8 cellular contexts compared by ENCODE assay signal in genomic region chr7:92641921-92642511, GRCh38. TPM values are rescaled to one million over a fixed set of nuclear protein-coding genes. Genes with fewer than 3 reads are reported as not detected.
DNase-seq lines count a peak whose midpoint lies in the region; ATAC-seq and TF ChIP-seq lines count a peak whose summit lies in the region.

No MANE protein-coding gene starts in this region.

- no peaks in the 10 kb centered on the region for H3K36me3 ChIP-seq in CD8-positive, alpha-beta T cell (ENCODE audit: insufficient read depth, low read length)
- H3K36me3 ChIP-seq in gastrocnemius medialis, result no peaks in the 10 kb centered on the region

- no peak for TF ChIP-seq CTCF in CD8-positive, alpha-beta T cell (IDR thresholded peaks at IDR 0.05)
- no peak for TF ChIP-seq CTCF in gastrocnemius medialis (IDR thresholded peaks at IDR 0.05 in 4 of 5, conservative IDR thresholded peaks at IDR 0.05 in 1 of 5)

- peak; percentile 67 for ATAC-seq in CD8-positive, alpha-beta T cell
- ATAC-seq in GM21515 (IDR thresholded peaks at IDR 0.05; ENCODE audit: unreplicated experiment) (peak; percentile 78), gastrocnemius medialis (no peak)

- intact Hi-C loops in CD8-positive, alpha-beta T cell (cut with DNase I, micrococcal nuclease), result no loop called here
- intact Hi-C loops in gastrocnemius medialis (cut with DNase I; ENCODE audit: low total_unique reads), result no loop called here

- peaks cover 39% of the 10 kb centered on the region for H3K4me1 Mint-ChIP-seq in CD8-positive, alpha-beta T cell (ENCODE audit: low read depth)
- H3K4me1 Mint-ChIP-seq in IgD-negative memory B cell, result peaks cover 12 to 24% (median 21%) of the 10 kb centered on the region in 3 donors

- CTCF ChIA-PET in CD8-positive, alpha-beta T cell (lab: Charles Lee), result interaction anchor here (1.0 to 1.8 kb wide), 2 partner anchors 21 to 43 kb away, joined by 3 to 6 read pairs; no protein-coding TSS in a partner anchor

- H3K4me1 ChIP-seq in CD8-positive, alpha-beta T cell (ENCODE audit: insufficient read depth, low read length), result peaks cover 27% of the 10 kb centered on the region
- peaks cover 0 to 10% of the 10 kb centered on the region in 2 donors for H3K4me1 ChIP-seq in gastrocnemius medialis

- no peak overlapping the region for H3K27ac ChIP-seq in CD8-positive, alpha-beta T cell (ENCODE audit: low read depth, low read length)
- H3K27ac ChIP-seq in gastrocnemius medialis, result no peak overlapping the region

- in situ Hi-C loops in gastrocnemius medialis (cut with MboI; ENCODE audit: low sequenced_read_pairs in 4 of 4), result no loop called here

- H3K4me3 Mint-ChIP-seq in CD8-positive, alpha-beta T cell, result no peak overlapping the region
- H3K4me3 Mint-ChIP-seq in IgD-negative memory B cell, result peak overlapping the region in 2 of 4 donors; percentile 31 to 47

- H3K4me3 ChIP-seq in CD8-positive, alpha-beta T cell (ENCODE audit: low read depth, low read length), result no peak overlapping the region
- no peak overlapping the region for H3K4me3 ChIP-seq in gastrocnemius medialis

- peak overlapping the region; percentile 71 for H3K27ac Mint-ChIP-seq in CD8-positive, alpha-beta T cell
- H3K27ac Mint-ChIP-seq in IgD-negative memory B cell, result peak overlapping the region in 2 of 3 donors; percentile 54 to 60

- POLR2A ChIA-PET in CD8-positive, alpha-beta T cell (lab: Charles Lee), result no interaction called here

- no peaks in the 10 kb centered on the region for H3K27me3 Mint-ChIP-seq in CD8-positive, alpha-beta T cell (ENCODE audit: low read depth)
- no peaks in the 10 kb centered on the region for H3K27me3 Mint-ChIP-seq in IgD-negative memory B cell

- DNase-seq in CD8-positive, alpha-beta T cell, result peak in 5 of 7 experiments; percentile 10 to 37 (median 15)
- DNase-seq in activated CD8-positive, alpha-beta memory T cell treated with anti-CD3 and anti-CD28 coated beads, Interleukin-2, amount 50 U/mL, for 4 hours, result peak; percentile 50
- DNase-seq in kidney tubule cell (ENCODE audit: low spot score) (peak; percentile 99), NCI-H526 (lab: John Stamatoyannopoulos, UW) (no peak), gastrocnemius medialis (no peak), DMS 273 treated with DMSO at 0.1 percent for 48 hours (lab: John Stamatoyannopoulos, UW) (no peak)

- no peaks in the 10 kb centered on the region for H3K9me3 ChIP-seq in CD8-positive, alpha-beta T cell (ENCODE audit: low read length)
- no peaks in the 10 kb centered on the region for H3K9me3 ChIP-seq in gastrocnemius medialis

- H3K27me3 ChIP-seq in CD8-positive, alpha-beta T cell (ENCODE audit: insufficient read depth, low read length), result no peaks in the 10 kb centered on the region
- no peaks in the 10 kb centered on the region for H3K27me3 ChIP-seq in gastrocnemius medialis

- peaks cover 2% of the 10 kb centered on the region for H3K36me3 Mint-ChIP-seq in CD8-positive, alpha-beta T cell
- H3K36me3 Mint-ChIP-seq in IgD-negative memory B cell, result peaks cover under 1% of the 10 kb centered on the region

- H3K9me3 Mint-ChIP-seq in CD8-positive, alpha-beta T cell, result no peaks in the 10 kb centered on the region
- H3K9me3 Mint-ChIP-seq in IgD-negative memory B cell, result no peaks in the 10 kb centered on the region

- TF ChIP-seq POLR2A in gastrocnemius medialis (IDR thresholded peaks at IDR 0.05), result no peak

RNA-seq across cellular contexts. Expression of gene FAM133B, which starts 51.8 kb away (rescaled TPM):
- 10 to 100 TPM; 83.0 to 85.1 TPM for total RNA-seq in CD8-positive, alpha-beta T cell
- 30.9 TPM for polyA plus RNA-seq in IgD-negative memory B cell
- total RNA-seq in gastrocnemius medialis, result 10 to 100 TPM; 10.8 to 14.9 (median 12.6) TPM

Comparison
In these comparisons a context has a peak if more than half of its experiments do, and no peak if none do; other contexts are left out.
1. ATAC-seq: peak in CD8-positive, alpha-beta T cell (single experiment) and GM21515 (single experiment); none in gastrocnemius medialis (0 of 2).
2. DNase-seq: peak in CD8-positive, alpha-beta T cell (5 of 7), activated CD8-positive, alpha-beta memory T cell treated with anti-CD3 and anti-CD28 coated beads, Interleukin-2, amount 50 U/mL, for 4 hours (single experiment) and kidney tubule cell (single experiment); none in NCI-H526 (0 of 2), gastrocnemius medialis (0 of 2) and DMS 273 treated with DMSO at 0.1 percent for 48 hours (single experiment).
3. RNA of gene FAM133B, which starts 51.8 kb away (total RNA-seq): 83.0 to 85.1 TPM in CD8-positive, alpha-beta T cell; 10.8 to 14.9 TPM in gastrocnemius medialis; every median in the first group is over 4 times any median in the second.